1 cellular context compared by ENCODE assay signal in the genomic region with DNA sequence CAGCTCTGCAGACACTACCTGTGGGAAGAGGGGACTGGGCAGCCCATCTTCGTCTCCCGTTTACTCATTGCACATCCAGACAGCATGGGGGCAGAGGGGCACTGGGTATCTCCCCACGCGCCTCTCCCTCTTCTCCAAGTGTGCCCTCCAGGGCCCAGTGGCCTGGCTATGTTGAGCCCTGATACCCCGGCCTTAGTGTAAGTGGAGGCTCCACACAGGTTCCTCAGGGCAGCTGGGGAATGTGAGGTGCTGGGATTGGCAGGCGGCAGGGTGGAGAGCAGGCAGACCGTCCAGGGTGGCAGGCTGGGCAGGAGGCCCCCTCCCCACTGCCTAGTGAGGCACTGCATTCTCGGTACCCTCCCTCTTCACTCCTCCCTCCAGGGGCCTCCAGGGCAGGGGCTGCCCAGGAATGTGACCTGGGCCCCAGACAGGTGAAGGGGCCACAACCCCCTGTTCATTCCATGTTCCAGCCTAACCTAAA.
TF ChIP-seq lines count a peak whose summit lies in the region.

No MANE protein-coding gene starts in this region.

TF ChIP-seq in endothelial cell of umbilical vein, 7 proteins besides CTCF, POLR2A, EP300 and RAD21:
- no peak for TF ChIP-seq FOS (IDR thresholded peaks at IDR 0.05; ENCODE audit: borderline replicate concordance, insufficient read depth, low read length)
- TF ChIP-seq GATA2 (IDR thresholded peaks at IDR 0.05; ENCODE audit: insufficient read depth, insufficient read length, low read depth, low read length), result no peak
- no peak for TF ChIP-seq MAX (IDR thresholded peaks at IDR 0.05; ENCODE audit: insufficient read depth, insufficient read length)
- TF ChIP-seq JUN (IDR thresholded peaks at IDR 0.05; ENCODE audit: borderline replicate concordance, insufficient read depth, insufficient read length, low read depth), result no peak
- no peak for TF ChIP-seq EZH2 (IDR thresholded peaks at IDR 0.05; ENCODE audit: borderline replicate concordance, low read depth, low read length, severe bottlenecking)
- no peak for TF ChIP-seq MYC (IDR thresholded peaks at IDR 0.05; ENCODE audit: low read depth, low read length)
- TF ChIP-seq POLR2AphosphoS5 (IDR thresholded peaks at IDR 0.05; ENCODE audit: insufficient read depth, low read depth, low read length), result no peak
